9 cellular contexts compared by ENCODE assay signal in the genomic region with DNA sequence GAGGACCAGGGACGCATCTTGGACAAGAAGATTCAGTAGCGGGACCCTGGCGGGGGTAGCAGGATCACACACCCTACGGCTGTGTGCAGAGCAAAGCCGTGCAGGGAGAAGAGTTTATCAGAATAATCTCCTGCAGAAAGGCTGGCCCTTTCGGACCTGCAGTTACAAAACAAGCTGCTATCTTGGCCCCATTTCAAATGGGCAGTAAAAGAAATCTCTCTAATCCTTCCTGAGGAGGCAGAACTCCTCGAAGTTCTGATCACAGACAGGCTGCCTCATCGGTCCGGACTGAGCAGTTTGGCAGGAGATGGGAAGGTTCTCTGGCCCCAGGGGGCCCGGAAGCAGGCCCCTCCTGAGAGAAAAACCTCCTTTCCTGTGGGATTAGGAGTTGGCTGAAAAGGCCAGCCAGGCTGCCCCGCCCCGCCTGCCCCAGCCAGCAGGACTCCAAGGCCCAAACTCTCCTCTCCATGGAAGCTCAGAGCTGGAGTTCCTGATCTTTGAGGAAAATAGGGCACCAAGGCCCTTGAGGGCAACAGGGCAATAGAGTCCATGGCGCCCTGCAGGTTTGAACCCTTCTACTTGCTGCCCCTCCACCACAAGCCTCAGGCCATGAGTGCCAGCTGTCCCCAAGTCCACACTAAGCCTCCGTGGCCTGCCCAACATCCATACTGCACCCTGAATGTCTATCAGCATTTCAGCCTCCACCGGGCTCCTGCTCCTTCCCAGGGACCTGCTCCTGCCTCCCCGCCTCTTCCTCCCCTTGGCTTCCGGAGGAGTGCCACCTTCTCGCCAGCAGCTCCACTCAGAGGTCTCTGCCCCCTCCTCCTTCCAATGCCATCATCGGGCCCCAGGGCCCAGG.
DNase-seq lines count a peak whose midpoint lies in the region; ATAC-seq and TF ChIP-seq lines count a peak whose summit lies in the region.
"Had no signal": no experiment of that assay in that cellular context is flagged by ENCODE, and none has a peak within 500 bp of the region (broad histone marks: within the 10 kb centered on the region; RNA-seq: fewer than 3 reads in every experiment).

No MANE protein-coding gene starts in this region.

- peaks cover 62 to 68% (median 66%) of the 10 kb centered on the region in 10 experiments for H3K4me1 ChIP-seq in BLaER1 treated with 17β-estradiol and CSF1 and Interleukin-3, amounts not matched to agents 10 nM and 100 nM

- TF ChIP-seq CTCF in dorsolateral prefrontal cortex (IDR thresholded peaks at IDR 0.05 in 54 of 56, conservative IDR thresholded peaks at IDR 0.05 in 2 of 56; ENCODE audit: low read depth in 1 of 56, partially characterized antibody in 56 of 56) (no peak), natural killer cell (IDR thresholded peaks at IDR 0.05) (no peak)

- peaks cover 0 to 98% (median 20%) of the 10 kb centered on the region in 11 experiments; a peak in 14 of 22 replicates for H3K36me3 ChIP-seq in BLaER1 treated with 17β-estradiol and CSF1 and Interleukin-3, amounts not matched to agents 10 nM and 100 nM

- peak overlapping the region; percentile 12 to 88 (median 77); a peak in 21 of 22 replicates for H3K4me2 ChIP-seq in BLaER1 treated with 17β-estradiol and CSF1 and Interleukin-3, amounts not matched to agents 10 nM and 100 nM

- H3K9me3 Mint-ChIP-seq in natural killer cell, result no peaks in the 10 kb centered on the region

- H3K27ac ChIP-seq in BLaER1 treated with 17β-estradiol and CSF1 and Interleukin-3, amounts not matched to agents 10 nM and 100 nM, result peak overlapping the region in 1 of 11 experiments; percentile 24; a peak in 2 of 22 replicates
- peak overlapping the region in 57 of 59 donors; percentile 15 to 87 (median 65) for H3K27ac ChIP-seq in dorsolateral prefrontal cortex

- DNase-seq in NCI-H524 (lab: John Stamatoyannopoulos, UW), result peak; percentile 87 to 89
- DNase-seq in dorsolateral prefrontal cortex, result no peak
- DNase-seq in natural killer cell, result no peak
- DNase-seq: GOT3 had no signal

- H3K9me3 ChIP-seq in BLaER1 treated with 17β-estradiol and CSF1 and Interleukin-3, amounts not matched to agents 10 nM and 100 nM (replicated peaks in 1 of 11), result no peaks in the 10 kb centered on the region

- intact Hi-C loops in dorsolateral prefrontal cortex (cut with DNase I), result no loop called here
- intact Hi-C loops in natural killer cell (cut with micrococcal nuclease), result loop anchor here (10.0 kb wide), 1 partner anchor 138 kb away; a partner anchor contains a TSS

- no peaks in the 10 kb centered on the region for H3K27me3 ChIP-seq in BLaER1 treated with 17β-estradiol and CSF1 and Interleukin-3, amounts not matched to agents 10 nM and 100 nM
- H3K27me3 ChIP-seq in dorsolateral prefrontal cortex, result no peaks in the 10 kb centered on the region

- H3K36me3 Mint-ChIP-seq in natural killer cell, result peaks cover 13% of the 10 kb centered on the region

- H4K20me1 ChIP-seq in BLaER1 treated with 17β-estradiol and CSF1 and Interleukin-3, amounts not matched to agents 10 nM and 100 nM, result peaks cover 0 to 100% (median 0%) of the 10 kb centered on the region in 11 experiments; a peak in 9 of 22 replicates

- H3K27me3 Mint-ChIP-seq in natural killer cell (ENCODE audit: low read depth in 2 of 2), result no peaks in the 10 kb centered on the region

- H3K4me3 ChIP-seq in BLaER1 treated with 17β-estradiol and CSF1 and Interleukin-3, amounts not matched to agents 10 nM and 100 nM, result no peak overlapping the region
- H3K4me3 ChIP-seq in dorsolateral prefrontal cortex, result no peak overlapping the region

- peak overlapping the region; percentile 74 to 85 for H3K27ac Mint-ChIP-seq in natural killer cell

- ATAC-seq in natural killer cell (no peak), HG03469 (IDR thresholded peaks at IDR 0.05; ENCODE audit: unreplicated experiment) (no peak), GM19455 (IDR thresholded peaks at IDR 0.05; ENCODE audit: unreplicated experiment) (no peak), GM19467 (IDR thresholded peaks at IDR 0.05; ENCODE audit: unreplicated experiment) (no peak), GM19351 (IDR thresholded peaks at IDR 0.05; ENCODE audit: unreplicated experiment) (no peak)

- H3K9ac ChIP-seq in BLaER1 treated with 17β-estradiol and CSF1 and Interleukin-3, amounts not matched to agents 10 nM and 100 nM, result peak overlapping the region in 2 of 11 experiments; percentile 5 to 51; a peak in 2 of 22 replicates

- peak overlapping the region; percentile 61 for H3K4me3 Mint-ChIP-seq in natural killer cell

- H3K4me1 Mint-ChIP-seq in natural killer cell, result peaks cover 47 to 76% of the 10 kb centered on the region in 2 donors

Comparison
In these comparisons a context has a peak if more than half of its experiments do, and no peak if none do; other contexts are left out.
1. DNase-seq: peak in NCI-H524 (2 of 2); none in dorsolateral prefrontal cortex (0 of 10) and natural killer cell (single experiment).